18 cellular contexts compared by ENCODE assay signal in the genomic region with DNA sequence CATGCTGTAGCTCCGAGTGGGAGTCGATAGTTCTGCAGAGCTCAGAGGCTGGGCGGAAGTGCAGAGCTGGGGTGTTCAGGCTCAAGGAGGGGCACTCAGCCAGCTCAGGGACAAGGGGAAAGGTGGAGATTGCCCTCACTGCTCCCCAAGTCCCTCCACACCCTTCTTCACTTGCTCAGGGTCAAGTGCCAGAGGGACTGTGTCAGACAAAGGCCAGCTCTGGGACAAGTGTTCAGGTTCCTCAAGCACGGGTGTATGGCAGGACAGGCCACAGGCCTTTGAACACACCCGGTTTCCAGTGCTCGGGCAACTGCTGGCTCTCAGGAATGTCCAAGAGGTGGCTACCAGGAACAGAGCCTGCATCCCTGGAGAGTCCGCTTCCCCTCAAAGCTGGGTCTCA.
"Had no signal": no experiment of that assay in that cellular context is flagged by ENCODE, and none has a peak within 500 bp of the region (broad histone marks: within the 10 kb centered on the region; RNA-seq: fewer than 3 reads in every experiment).

No MANE protein-coding gene starts in this region.

- H3K9me3 ChIP-seq: SK-N-SH had no signal

- DNase-seq: KBM-7, MV-4-11, NCI-H1048, NCI-H1105, NCI-H1417, NCI-H1436 treated with DMSO at 0.1 percent for 48 hours, NCI-H1694, NCI-H187 treated with DMSO at 0.1 percent for 48 hours, NCI-H2029 treated with DMSO at 0.1 percent for 48 hours, NCI-H2227 treated with DMSO at 0.1 percent for 48 hours, NCI-H510A, NCI-H524 treated with DMSO at 0.1 percent for 48 hours, NCI-H69, NCI-H774, RPMI8226, SHP77, SK-N-SH had no signal

- H3K27ac ChIP-seq: HL-60 had no signal
